Comparison of ENCODE assay signal across 14 cellular contexts in the genomic region with DNA sequence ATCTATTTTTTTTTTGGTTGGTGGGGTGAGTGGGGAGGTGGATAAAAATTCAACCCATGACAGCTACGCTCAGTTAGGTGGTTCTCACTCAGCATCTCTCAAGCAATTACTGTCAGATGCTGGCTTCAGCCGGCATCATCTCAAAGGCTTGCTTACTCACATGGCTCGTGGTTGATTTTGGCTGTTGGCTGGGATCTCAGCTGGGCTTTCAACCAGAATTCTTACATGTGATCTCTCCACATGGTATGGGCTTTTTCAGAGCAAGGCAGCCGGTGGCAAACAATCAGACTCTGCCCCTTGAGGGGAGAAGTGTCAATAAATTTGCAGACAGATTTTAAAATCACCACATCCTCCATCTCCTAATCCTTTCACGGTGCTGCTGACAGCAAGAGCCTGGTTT. TPM values are rescaled to one million over a fixed set of nuclear protein-coding genes. Genes with fewer than 3 reads are reported as not detected.
DNase-seq lines count a peak whose midpoint lies in the region; ATAC-seq and TF ChIP-seq lines count a peak whose summit lies in the region.
"Had no signal": no experiment of that assay in that cellular context is flagged by ENCODE, and none has a peak within 500 bp of the region (broad histone marks: within the 10 kb centered on the region; RNA-seq: fewer than 3 reads in every experiment).

No MANE protein-coding gene starts in this region.

- H3K27me3 ChIP-seq in brain microvascular endothelial cell (replicated peaks) (no peaks in the 10 kb centered on the region), kidney epithelial cell (ENCODE audit: control insufficient read depth, insufficient read depth, low read length) (no peaks in the 10 kb centered on the region), neuronal stem cell (ENCODE audit: control insufficient read depth in 3 of 3, insufficient read depth in 3 of 3, low read depth in 1 of 3, low read length in 3 of 3) (no peaks in the 10 kb centered on the region)

- no peak overlapping the region for H3K18ac ChIP-seq in neuronal stem cell (ENCODE audit: low read length)

- no peak overlapping the region for H3K14ac ChIP-seq in neuronal stem cell (ENCODE audit: low read length)

- no peaks in the 10 kb centered on the region for H3K4me1 ChIP-seq in neuronal stem cell (ENCODE audit: control insufficient read depth in 2 of 2, insufficient read depth in 1 of 2, low read depth in 1 of 2, low read length in 2 of 2)

- H3K4me3 ChIP-seq in brain microvascular endothelial cell (ENCODE audit: low read depth, low read length): no peak overlapping the region
- H3K4me3 ChIP-seq in kidney epithelial cell (ENCODE audit: low read depth, low read length): no peak overlapping the region
- no peak overlapping the region for H3K4me3 ChIP-seq in neuronal stem cell (ENCODE audit: low read length in 2 of 2)
- H3K4me3 ChIP-seq: lung, smooth muscle cell had no signal

- H3K9me3 ChIP-seq in neuronal stem cell (replicated peaks in 1 of 2; ENCODE audit: control insufficient read depth in 2 of 2, insufficient read depth in 1 of 2, low read depth in 1 of 2, low read length in 2 of 2): peaks cover 0 to 2% of the 10 kb centered on the region in 2 donors

- H3K36me3 ChIP-seq in brain microvascular endothelial cell (replicated peaks) (no peaks in the 10 kb centered on the region), kidney epithelial cell (ENCODE audit: control insufficient read depth, insufficient read depth, low read length) (no peaks in the 10 kb centered on the region), neuronal stem cell (replicated peaks in 1 of 2; ENCODE audit: control insufficient read depth in 2 of 2, insufficient read depth in 2 of 2, low read length in 2 of 2) (no peaks in the 10 kb centered on the region)

- no peak overlapping the region for H3K4ac ChIP-seq in neuronal stem cell (ENCODE audit: low read length)

- H3K27ac ChIP-seq in brain microvascular endothelial cell (no peak overlapping the region), neuronal stem cell (replicated peaks; ENCODE audit: low read length) (no peak overlapping the region)

- no peak overlapping the region for H4K8ac ChIP-seq in neuronal stem cell (ENCODE audit: low read depth, low read length)

- no peak overlapping the region for H2BK15ac ChIP-seq in neuronal stem cell (ENCODE audit: low read length)

- H2AK5ac ChIP-seq in neuronal stem cell (ENCODE audit: low read depth, low read length): no peak overlapping the region

- H3K4me2 ChIP-seq in neuronal stem cell (ENCODE audit: insufficient read depth, low read length, poor library complexity, severe bottlenecking): no peak overlapping the region
- H3K4me2 ChIP-seq: smooth muscle cell had no signal

- H2BK5ac ChIP-seq in neuronal stem cell (ENCODE audit: low read length): no peak overlapping the region

- no peak overlapping the region for H4K91ac ChIP-seq in neuronal stem cell (ENCODE audit: low read depth, low read length, poor library complexity)

- no peak for TF ChIP-seq CTCF in brain microvascular endothelial cell (IDR thresholded peaks at IDR 0.05; ENCODE audit: low read depth, low read length, missing control alignments)
- peak; percentile 5 for TF ChIP-seq CTCF in kidney epithelial cell (IDR thresholded peaks at IDR 0.05; ENCODE audit: insufficient read depth, low read length, poor library complexity, severe bottlenecking)
- TF ChIP-seq CTCF in omental fat pad (IDR thresholded peaks at IDR 0.05): no peak

- WGBS in neuronal stem cell (ENCODE audit: extremely low coverage in 2 of 2, insufficient read length in 2 of 2, insufficient replicate concordance in 1 of 2), 2 donors: no CpG with 5 or more reads among the region's 5 CpGs

- no peak overlapping the region for H2AFZ ChIP-seq in neuronal stem cell (ENCODE audit: low read length)

- in situ Hi-C loops in brain microvascular endothelial cell (cut with HindIII; ENCODE audit: low pct_ligation_motif_present, low sequenced_read_pairs): no loop called here

- DNase-seq in Ammon's horn (ENCODE audit: low spot score) (peak; percentile 71), NAMALWA (ENCODE audit: low spot score) (peak; percentile 4), brain microvascular endothelial cell (peak; percentile 56), kidney epithelial cell (ENCODE audit: low read depth) (peak; percentile 54), omental fat pad (ENCODE audit: low spot score) (no peak), neuronal stem cell (ENCODE audit: low spot score) (no peak)
- DNase-seq: COR-L47; effector memory CD8-positive, alpha-beta T cell; NCI-H510A treated with DMSO at 0.1 percent for 48 hours had no signal

- H3K79me1 ChIP-seq in neuronal stem cell (ENCODE audit: low read depth, low read length): no peaks in the 10 kb centered on the region

- H3K23ac ChIP-seq in neuronal stem cell (ENCODE audit: low read depth, low read length, poor library complexity): no peak overlapping the region

- no peak overlapping the region for H2BK120ac ChIP-seq in neuronal stem cell (ENCODE audit: low read depth, low read length)

- no peak for ATAC-seq in GM18861 (IDR thresholded peaks at IDR 0.05; ENCODE audit: unreplicated experiment)
- no peak for ATAC-seq in omental fat pad (ENCODE audit: low FRiP score)
- ATAC-seq in GM21390 (IDR thresholded peaks at IDR 0.05; ENCODE audit: unreplicated experiment): no peak
- ATAC-seq: effector memory CD8-positive, alpha-beta T cell had no signal

- H2BK12ac ChIP-seq in neuronal stem cell (ENCODE audit: low read length): no peak overlapping the region

- H3K9ac ChIP-seq in neuronal stem cell (ENCODE audit: low read depth, low read length, poor library complexity): no peak overlapping the region

RNA-seq across cellular contexts. Expression of a gene that starts 47.2 kb away (rescaled TPM):
- total RNA-seq in kidney epithelial cell: 3.3 and 6.1 TPM in 2 replicates
- under 1 TPM in 1 of 4 donors, not detected in 3; 0.19 TPM for total RNA-seq in omental fat pad
- 0.04 TPM for polyA plus RNA-seq in neuronal stem cell (2013, experiment 1 of 2)
- polyA plus RNA-seq in neuronal stem cell (2013, experiment 2 of 2): 0.03 TPM
- total RNA-seq: T-helper 2 cell treated with Interferon-gamma antibody and Interleukin-4, amounts not matched to agents 100 ng/mL and 5 ng/mL, for 36 hours had no signal
- polyA plus RNA-seq: smooth muscle cell had no signal

Comparison
In these comparisons a context has a peak if more than half of its experiments do, and no peak if none do; other contexts are left out.
1. DNase-seq: peak in Ammon's horn (single experiment), NAMALWA (single experiment), brain microvascular endothelial cell (single experiment) and kidney epithelial cell (single experiment); none in omental fat pad (single experiment) and neuronal stem cell (single experiment).